Comparison of ENCODE assay signal across 26 cellular contexts in genomic region chr2:60959501-60959900, GRCh38. TPM values are rescaled to one million over a fixed set of nuclear protein-coding genes. Genes with fewer than 3 reads are reported as not detected.
DNase-seq lines count a peak whose midpoint lies in the region; ATAC-seq and TF ChIP-seq lines count a peak whose summit lies in the region.
"Had no signal": no experiment of that assay in that cellular context is flagged by ENCODE, and none has a peak within 500 bp of the region (broad histone marks: within the 10 kb centered on the region; RNA-seq: fewer than 3 reads in every experiment).

No MANE protein-coding gene starts in this region.

- H3K9me3 ChIP-seq in breast epithelium (no peaks in the 10 kb centered on the region), osteoblast (ENCODE audit: low read depth, low read length) (no peaks in the 10 kb centered on the region), ovary (no peaks in the 10 kb centered on the region)
- H3K9me3 ChIP-seq: BLaER1, heart right ventricle, right atrium auricular region, stomach, upper lobe of right lung had no signal

- H3K79me2 ChIP-seq in osteoblast (ENCODE audit: insufficient read depth, low read length), result no peaks in the 10 kb centered on the region

- intact Hi-C loops in MCF 10A (cut with micrococcal nuclease), result no loop called here
- intact Hi-C loops in breast epithelium (cut with DNase I; ENCODE audit: low total_unique reads), result no loop called here
- intact Hi-C loops in ovary (cut with DNase I), result no loop called here

- no peak overlapping the region for H3K4me3 Mint-ChIP-seq in MCF 10A (ENCODE audit: unreplicated experiment)
- no peak overlapping the region for H3K4me3 Mint-ChIP-seq in central memory CD8-positive, alpha-beta T cell
- no peak overlapping the region for H3K4me3 Mint-ChIP-seq in stimulated activated naive CD8-positive, alpha-beta T cell treated with anti-CD3 and anti-CD28 coated beads, Interleukin-15, amount 100 ng/mL, for 72 hours
- H3K4me3 Mint-ChIP-seq: activated naive CD8-positive, alpha-beta T cell treated with anti-CD3 and anti-CD28 coated beads, Interleukin-2, amount 10 ng/mL, durations not matched to agents 7 days and 5 days; naive thymus-derived CD4-positive, alpha-beta T cell; T-helper 17 cell had no signal

- H3K4me2 ChIP-seq in osteoblast (ENCODE audit: insufficient read depth, low read length), result no peak overlapping the region
- H3K4me2 ChIP-seq: BLaER1 had no signal

- no peak for TF ChIP-seq CTCF in MCF 10A (IDR thresholded peaks at IDR 0.05; ENCODE audit: unreplicated experiment)
- TF ChIP-seq CTCF in breast epithelium (IDR thresholded peaks at IDR 0.05), result no peak
- no peak for TF ChIP-seq CTCF in osteoblast (IDR thresholded peaks at IDR 0.05; ENCODE audit: extremely low read depth, low read depth, low read length)
- TF ChIP-seq CTCF in ovary (IDR thresholded peaks at IDR 0.05), result no peak

- H3K27me3 ChIP-seq in breast epithelium (no peaks in the 10 kb centered on the region), osteoblast (ENCODE audit: insufficient read depth, low read length) (no peaks in the 10 kb centered on the region), ovary (no peaks in the 10 kb centered on the region)
- H3K27me3 ChIP-seq: BLaER1, dorsolateral prefrontal cortex, heart right ventricle, right atrium auricular region, stomach, upper lobe of right lung had no signal

- H3K4me3 ChIP-seq in breast epithelium (no peak overlapping the region), osteoblast (ENCODE audit: insufficient read depth, low read length) (no peak overlapping the region), ovary (no peak overlapping the region)
- H3K4me3 ChIP-seq: BLaER1, dorsolateral prefrontal cortex, heart right ventricle, right atrium auricular region, SK-N-MC, stomach, upper lobe of right lung had no signal

- H3K27ac Mint-ChIP-seq in MCF 10A (ENCODE audit: low read depth, unreplicated experiment), result peak overlapping the region; percentile 93
- H3K27ac Mint-ChIP-seq in central memory CD8-positive, alpha-beta T cell (ENCODE audit: low read depth), result peak overlapping the region; percentile 13
- H3K27ac Mint-ChIP-seq in stimulated activated naive CD8-positive, alpha-beta T cell treated with anti-CD3 and anti-CD28 coated beads, Interleukin-15, amount 100 ng/mL, for 72 hours, result peak overlapping the region in 1 of 2 donors; percentile 80
- H3K27ac Mint-ChIP-seq: activated naive CD8-positive, alpha-beta T cell treated with anti-CD3 and anti-CD28 coated beads, Interleukin-2, amount 10 ng/mL, durations not matched to agents 7 days and 5 days; naive thymus-derived CD4-positive, alpha-beta T cell; T-helper 17 cell had no signal

- WGBS in ovary, 3 donors, result 90 to 95% (median 93%) methylated on average over 7 of the region's 7 CpGs

- H2AFZ ChIP-seq in osteoblast (ENCODE audit: low read length), result no peak overlapping the region

- no peak for TF ChIP-seq EP300 in ovary (IDR thresholded peaks at IDR 0.05)

- no peaks in the 10 kb centered on the region for H4K20me1 ChIP-seq in osteoblast (ENCODE audit: insufficient read depth, low read length)
- H4K20me1 ChIP-seq: BLaER1 had no signal

- H3K27ac ChIP-seq in breast epithelium (peak overlapping the region in 1 of 2 donors; percentile 41), osteoblast (ENCODE audit: low read depth, low read length) (peak overlapping the region; percentile 76), ovary (no peak overlapping the region)
- H3K27ac ChIP-seq: BLaER1, dorsolateral prefrontal cortex, heart right ventricle, right atrium auricular region, SK-N-MC, stomach, upper lobe of right lung had no signal

- H3K4me1 Mint-ChIP-seq in MCF 10A (ENCODE audit: insufficient read depth, unreplicated experiment), result peaks cover 21% of the 10 kb centered on the region
- no peaks in the 10 kb centered on the region for H3K4me1 Mint-ChIP-seq in central memory CD8-positive, alpha-beta T cell
- peaks cover 7% of the 10 kb centered on the region for H3K4me1 Mint-ChIP-seq in stimulated activated naive CD8-positive, alpha-beta T cell treated with anti-CD3 and anti-CD28 coated beads, Interleukin-15, amount 100 ng/mL, for 72 hours
- H3K4me1 Mint-ChIP-seq: T-helper 17 cell had no signal

- H3K36me3 Mint-ChIP-seq in MCF 10A (ENCODE audit: insufficient read depth, unreplicated experiment), result peaks cover 12% of the 10 kb centered on the region
- no peaks in the 10 kb centered on the region for H3K36me3 Mint-ChIP-seq in central memory CD8-positive, alpha-beta T cell (ENCODE audit: insufficient read depth)

- no TSS peak for BruUV-seq in MCF 10A (replicated peaks; lab: Mats Ljungman, UMichigan)

- TF ChIP-seq POLR2A in breast epithelium (IDR thresholded peaks at IDR 0.05) (no peak), ovary (IDR thresholded peaks at IDR 0.05) (no peak)

- peak; percentile 22 for DNase-seq in MCF 10A (ENCODE audit: unreplicated experiment)
- DNase-seq in breast epithelium (ENCODE audit: low spot score in 2 of 2), result no peak
- DNase-seq in central memory CD8-positive, alpha-beta T cell (ENCODE audit: low spot score in 2 of 2), result no peak
- no peak for DNase-seq in osteoblast (ENCODE audit: insufficient read length, low spot score, missing footprints)
- no peak for DNase-seq in SW 1271 (lab: John Stamatoyannopoulos, UW)
- no peak for DNase-seq in ovary
- DNase-seq in stimulated activated naive CD8-positive, alpha-beta T cell treated with anti-CD3 and anti-CD28 coated beads, Interleukin-15, amount 100 ng/mL, for 72 hours, result no peak
- DNase-seq: activated CD4-positive, alpha-beta T cell treated with anti-CD3 and anti-CD28 coated beads for 1 hour; activated effector memory CD4-positive, alpha-beta T cell treated with anti-CD3 and anti-CD28 coated beads, Interleukin-2, amount 50 U/mL, for 16 hours; activated naive CD8-positive, alpha-beta T cell treated with anti-CD3 and anti-CD28 coated beads, Interleukin-2, amount 10 ng/mL, durations not matched to agents 7 days and 5 days; central memory CD4-positive, alpha-beta T cell; dorsolateral prefrontal cortex; heart right ventricle; Karpas-422; MV-4-11; naive thymus-derived CD4-positive, alpha-beta T cell; NCI-H1930; NCI-H446 treated with DMSO at 0.1 percent for 48 hours; stimulated activated CD4-positive, alpha-beta T cell treated with anti-CD3 and anti-CD28 coated beads, Interleukin-12 subunit alpha, Interleukin-12 subunit beta, amount 100 ng/mL, for 4 hours; stomach; T-helper 17 cell; upper lobe of right lung had no signal

- POLR2A ChIA-PET in MCF 10A (lab: Yijun Ruan, JAX), result interaction anchor here (0.7 to 6.1 kb wide), 12 partner anchors 7 to 166 kb away, joined by 3 to 118 read pairs (median 11); partner anchors contain the start of genes PEX13, PUS10 and REL

- H3K36me3 ChIP-seq in breast epithelium, result no peaks in the 10 kb centered on the region
- H3K36me3 ChIP-seq in osteoblast (ENCODE audit: insufficient read depth, low read length), result no peaks in the 10 kb centered on the region
- no peaks in the 10 kb centered on the region for H3K36me3 ChIP-seq in ovary
- H3K36me3 ChIP-seq: right atrium auricular region, upper lobe of right lung had no signal

- H3K9me3 Mint-ChIP-seq in MCF 10A (ENCODE audit: unreplicated experiment), result no peaks in the 10 kb centered on the region
- H3K9me3 Mint-ChIP-seq in central memory CD8-positive, alpha-beta T cell, result no peaks in the 10 kb centered on the region
- no peaks in the 10 kb centered on the region for H3K9me3 Mint-ChIP-seq in stimulated activated naive CD8-positive, alpha-beta T cell treated with anti-CD3 and anti-CD28 coated beads, Interleukin-15, amount 100 ng/mL, for 72 hours

- ATAC-seq in central memory CD8-positive, alpha-beta T cell (replicated peaks; ENCODE audit: extremely low read depth, poor library complexity, severe bottlenecking), result no peak
- no peak for ATAC-seq in stimulated activated naive CD8-positive, alpha-beta T cell treated with anti-CD3 and anti-CD28 coated beads, Interleukin-15, amount 100 ng/mL, for 72 hours
- ATAC-seq: heart right ventricle; left lobe of liver; naive thymus-derived CD4-positive, alpha-beta T cell; T-helper 17 cell; upper lobe of right lung had no signal

- CTCF ChIA-PET in MCF 10A (lab: Yijun Ruan, JAX), result interaction anchor here (0.6 to 0.8 kb wide), 2 partner anchors 32 to 204 kb away, joined by 3 to 4 read pairs; no protein-coding TSS in a partner anchor

- H3K4me1 ChIP-seq in breast epithelium (no peaks in the 10 kb centered on the region), osteoblast (ENCODE audit: insufficient read depth, low read length) (peaks cover 22% of the 10 kb centered on the region), ovary (ENCODE audit: insufficient read depth) (no peaks in the 10 kb centered on the region)
- H3K4me1 ChIP-seq: heart right ventricle, right atrium auricular region, upper lobe of right lung had no signal

- no peaks in the 10 kb centered on the region for H3K27me3 Mint-ChIP-seq in MCF 10A (ENCODE audit: insufficient read depth, unreplicated experiment)
- no peaks in the 10 kb centered on the region for H3K27me3 Mint-ChIP-seq in central memory CD8-positive, alpha-beta T cell
- H3K27me3 Mint-ChIP-seq in stimulated activated naive CD8-positive, alpha-beta T cell treated with anti-CD3 and anti-CD28 coated beads, Interleukin-15, amount 100 ng/mL, for 72 hours, result no peaks in the 10 kb centered on the region
- H3K27me3 Mint-ChIP-seq: activated naive CD8-positive, alpha-beta T cell treated with anti-CD3 and anti-CD28 coated beads, Interleukin-2, amount 10 ng/mL, durations not matched to agents 7 days and 5 days; naive thymus-derived CD4-positive, alpha-beta T cell; T-helper 17 cell had no signal

RNA-seq across cellular contexts. Expression of gene PEX13, which starts 58.0 kb away (rescaled TPM):
- total RNA-seq in MCF 10A (2022), result 18.5 and 18.6 TPM in 2 replicates
- total RNA-seq in breast epithelium, result 10 to 100 TPM; 25.1 to 58.2 (median 31.5) TPM
- total RNA-seq in osteoblast, result 33.3 and 34.0 TPM in 2 replicates
- total RNA-seq in ovary, result 10 to 100 TPM; 16.5 to 28.1 (median 22.5) TPM
- 10 to 100 TPM; 12.4 to 13.2 TPM for polyA plus RNA-seq in ovary

RNA-seq across cellular contexts. Expression of gene PUS10, which starts 58.6 kb away (rescaled TPM):
- 5.0 and 6.9 TPM in 2 replicates for total RNA-seq in MCF 10A (2022)
- 10 to 100 TPM in 1 of 3 donors, 1 to 10 TPM in 2; 8.2 to 16.2 (median 9.3) TPM for total RNA-seq in breast epithelium
- total RNA-seq in osteoblast, result 5.6 and 5.8 TPM in 2 replicates
- 1 to 10 TPM; 4.7 to 9.4 (median 6.9) TPM for total RNA-seq in ovary
- 1 to 10 TPM; 4.5 to 4.9 TPM for polyA plus RNA-seq in ovary
